Comparison of ENCODE assay signal across 21 cellular contexts in the genomic region with DNA sequence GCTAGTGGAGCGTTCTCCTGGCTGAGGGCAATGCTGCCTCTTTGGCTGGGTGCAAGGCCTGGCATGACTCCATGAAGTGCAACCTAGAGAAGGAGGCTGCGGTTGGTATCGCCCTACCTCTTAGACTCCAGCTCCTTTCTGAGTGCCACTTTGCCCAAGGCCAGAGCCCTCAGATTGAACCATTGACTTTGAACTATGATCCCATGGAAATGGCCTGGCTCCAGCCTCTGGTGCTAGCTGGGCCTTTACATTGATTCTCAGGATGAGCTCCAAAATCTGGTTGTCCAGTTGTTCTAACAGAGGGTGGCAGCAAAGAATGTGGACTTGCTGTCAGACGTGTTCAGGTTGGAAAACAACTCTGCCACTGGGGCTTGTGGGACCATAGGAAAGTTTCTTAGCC. TPM values are rescaled to one million over a fixed set of nuclear protein-coding genes. Genes with fewer than 3 reads are reported as not detected.
"Had no signal": no experiment of that assay in that cellular context is flagged by ENCODE, and none has a peak within 500 bp of the region (broad histone marks: within the 10 kb centered on the region; RNA-seq: fewer than 3 reads in every experiment).

No MANE protein-coding gene starts in this region.

- H3K9me3 ChIP-seq: left lung, pancreas had no signal

- H2AFZ ChIP-seq: hepatocyte had no signal

- H3K4me3 ChIP-seq: cardiac muscle cell, hepatocyte, left lung, pancreas, thoracic aorta had no signal

- H3K4me2 ChIP-seq: hepatocyte had no signal

- H3K36me3 ChIP-seq: cardiac muscle cell, left lung, pancreas, thoracic aorta had no signal

- H3K27me3 ChIP-seq: cardiac muscle cell, hepatocyte, pancreas had no signal

- ATAC-seq: activated T-cell treated with anti-CD3 and anti-CD28 coated beads, Interleukin-2, amount 50 U/mL, for 72 hours; left lung; naive thymus-derived CD8-positive, alpha-beta T cell; pancreas; right cardiac atrium; stimulated activated naive B cell treated with anti-CD40 and anti-IgM and Interleukin-4, amounts not matched to agents 10 μg/mL and 1 μg/mL and 100 μg/mL, for 72 hours; WTC11 had no signal

- H3K79me2 ChIP-seq: hepatocyte had no signal

- H3K27ac ChIP-seq: cardiac muscle cell, hepatocyte, left lung, pancreas, thoracic aorta had no signal

- DNase-seq: activated CD4-positive, alpha-beta T cell treated with anti-CD3 and anti-CD28 coated beads, Interleukin-2, amount 50 U/mL, for 4 hours; activated effector memory CD4-positive, alpha-beta T cell treated with Interleukin-2 at 50 U/mL for 16 hours; activated naive CD4-positive, alpha-beta T cell treated with anti-CD3 and anti-CD28 coated beads for 36 hours; activated naive CD8-positive, alpha-beta T cell treated with anti-CD3 and anti-CD28 coated beads, Interleukin-2, amount 10 ng/mL, durations not matched to agents 7 days and 5 days; activated T-cell treated with anti-CD3 and anti-CD28 coated beads, Interleukin-2, amount 50 U/mL, for 72 hours; amniotic stem cell; effector CD8-positive, alpha-beta T cell; glutamatergic neuron; immature natural killer cell; left lung; naive thymus-derived CD8-positive, alpha-beta T cell; pancreas; right cardiac atrium; stimulated activated CD4-positive, alpha-beta T cell treated with anti-CD3 and anti-CD28 coated beads, Interleukin-2, amount 100 ng/mL, for 24 hours; stimulated activated naive B cell treated with anti-CD40 and anti-IgM and Interleukin-4, amounts not matched to agents 10 μg/mL and 1 μg/mL and 100 μg/mL, for 72 hours; T-helper 1 cell; T-helper 9 cell had no signal

- H3K4me1 ChIP-seq: left lung, pancreas had no signal

RNA-seq across cellular contexts. Expression of gene SMOC1, which starts 16.1 kb away (rescaled TPM):
- total RNA-seq: activated naive CD4-positive, alpha-beta T cell treated with anti-CD3 and anti-CD28 coated beads for 36 hours; activated naive CD8-positive, alpha-beta T cell treated with anti-CD3 and anti-CD28 coated beads, Interleukin-2, amount 10 ng/mL, durations not matched to agents 7 days and 5 days; activated T-cell treated with anti-CD3 and anti-CD28 coated beads, Interleukin-2, amount 50 U/mL, for 72 hours; naive thymus-derived CD8-positive, alpha-beta T cell had no signal
- polyA plus RNA-seq: immature natural killer cell; naive thymus-derived CD8-positive, alpha-beta T cell had no signal
